ENCODE assay signal across 19 cellular contexts in genomic region chr10:77291596-77292505, GRCh38.
DNase-seq lines count a peak whose midpoint lies in the region; ATAC-seq, FAIRE-seq and TF ChIP-seq lines count a peak whose summit lies in the region.
"Had no signal": no experiment of that assay in that cellular context is flagged by ENCODE, and none has a peak within 500 bp of the region (broad histone marks: within the 10 kb centered on the region; RNA-seq: fewer than 3 reads in every experiment).

No MANE protein-coding gene starts in this region.

- H3K36me3 ChIP-seq in ACC112 (ENCODE audit: insufficient read depth, low read length), result no peaks in the 10 kb centered on the region
- no peaks in the 10 kb centered on the region for H3K36me3 ChIP-seq in HUES6 (ENCODE audit: control insufficient read depth, insufficient read depth, low read length)
- no peaks in the 10 kb centered on the region for H3K36me3 ChIP-seq in bronchial epithelial cell (ENCODE audit: control insufficient read depth, insufficient read depth, low read length)
- H3K36me3 ChIP-seq: heart right ventricle, left ventricle myocardium inferior, spleen had no signal

- no peaks in the 10 kb centered on the region for H3K9me3 ChIP-seq in HUES6 (ENCODE audit: control insufficient read depth, insufficient read depth, low read depth, low read length)
- H3K9me3 ChIP-seq: heart right ventricle, left ventricle myocardium inferior, spleen had no signal

- no peak overlapping the region for H3K4me3 Mint-ChIP-seq in mesothelial cell of epicardium
- H3K4me3 Mint-ChIP-seq: brain had no signal

- H3K9ac ChIP-seq in HUES6 (ENCODE audit: low read length), result peak overlapping the region; percentile 40
- H3K9ac ChIP-seq: KMS-11 had no signal

- peak overlapping the region; percentile 4 for H2AFZ ChIP-seq in ACC112 (ENCODE audit: low read length, unreplicated experiment)

- H3K27ac ChIP-seq in ACC112 (ENCODE audit: low read depth, low read length), result peak overlapping the region; percentile 90
- H3K27ac ChIP-seq in HUES6 (ENCODE audit: low read depth, low read length), result peak overlapping the region; percentile 59; the same call in 1 of the 2 replicates
- H3K27ac ChIP-seq: heart right ventricle, KMS-11, left ventricle myocardium inferior, spleen had no signal

- ATAC-seq in omental fat pad (ENCODE audit: low FRiP score) (no peak), HG02870 (IDR thresholded peaks at IDR 0.05; ENCODE audit: unreplicated experiment) (no peak), GM19328 (IDR thresholded peaks at IDR 0.05; ENCODE audit: unreplicated experiment) (no peak)
- ATAC-seq: heart right ventricle had no signal

- H3K4me3 ChIP-seq in ACC112 (ENCODE audit: low read depth, low read length) (no peak overlapping the region), HUES6 (ENCODE audit: low read depth, low read length) (no peak overlapping the region), bronchial epithelial cell (ENCODE audit: low read depth, low read length) (no peak overlapping the region)
- H3K4me3 ChIP-seq: heart right ventricle, left ventricle myocardium inferior, spleen had no signal

- H3K27me3 ChIP-seq in ACC112 (ENCODE audit: insufficient read depth, low read length) (no peaks in the 10 kb centered on the region), HUES6 (ENCODE audit: control insufficient read depth, insufficient read depth, low read length) (no peaks in the 10 kb centered on the region), bronchial epithelial cell (ENCODE audit: control insufficient read depth, insufficient read depth, low read length) (no peaks in the 10 kb centered on the region)
- H3K27me3 ChIP-seq: spleen had no signal

- DNase-seq in bronchial epithelial cell (ENCODE audit: low read depth) (peak; percentile 30), mesothelial cell of epicardium (ENCODE audit: low spot score in 2 of 2, unreplicated experiment in 2 of 2) (no peak), omental fat pad (ENCODE audit: low spot score) (no peak)
- no peak for DNase-seq in activated CD4-positive, CD25-positive, alpha-beta regulatory T cell (lab: John Stamatoyannopoulos, UW)
- DNase-seq: activated CD4-positive, alpha-beta T cell treated with anti-CD3 and anti-CD28 coated beads, Interleukin-2, amount 50 U/mL, for 48 hours; activated effector memory CD4-positive, alpha-beta T cell treated with Interleukin-2 at 50 U/mL for 16 hours; heart right ventricle; left ventricle myocardium inferior; NCI-H187; spleen; substantia nigra had no signal

- H3K27ac Mint-ChIP-seq in mesothelial cell of epicardium, result peak overlapping the region; percentile 86

- peaks cover 61% of the 10 kb centered on the region for H3K4me1 Mint-ChIP-seq in mesothelial cell of epicardium

- TF ChIP-seq CTCF in bronchial epithelial cell (IDR thresholded peaks at IDR 0.05; ENCODE audit: insufficient read depth, low read length, severe bottlenecking), result no peak
- TF ChIP-seq CTCF in mesothelial cell of epicardium (IDR thresholded peaks at IDR 0.05; ENCODE audit: unreplicated experiment), result no peak
- TF ChIP-seq CTCF in omental fat pad (IDR thresholded peaks at IDR 0.05), result no peak

- H3K79me2 ChIP-seq in ACC112 (ENCODE audit: control insufficient read depth, insufficient read depth, low read length, unreplicated experiment), result no peaks in the 10 kb centered on the region

- FAIRE-seq in bronchial epithelial cell (lab: Jason Lieb, UNC), result no peak
- FAIRE-seq: GM12891, TTC549 had no signal

- no peaks in the 10 kb centered on the region for H3K9me3 Mint-ChIP-seq in mesothelial cell of epicardium
- H3K9me3 Mint-ChIP-seq: brain had no signal

- peaks cover 55% of the 10 kb centered on the region for H3K4me1 ChIP-seq in ACC112 (ENCODE audit: control insufficient read depth, insufficient read depth, low read length, unreplicated experiment)
- peaks cover 57% of the 10 kb centered on the region for H3K4me1 ChIP-seq in HUES6 (ENCODE audit: control insufficient read depth, insufficient read depth, low read length)

- no peaks in the 10 kb centered on the region for H3K36me3 Mint-ChIP-seq in mesothelial cell of epicardium
- H3K36me3 Mint-ChIP-seq: brain had no signal

- H3K27me3 Mint-ChIP-seq in mesothelial cell of epicardium (ENCODE audit: low read depth), result no peaks in the 10 kb centered on the region
